ENCODE assay signal across 1 cellular context in the genomic region with DNA sequence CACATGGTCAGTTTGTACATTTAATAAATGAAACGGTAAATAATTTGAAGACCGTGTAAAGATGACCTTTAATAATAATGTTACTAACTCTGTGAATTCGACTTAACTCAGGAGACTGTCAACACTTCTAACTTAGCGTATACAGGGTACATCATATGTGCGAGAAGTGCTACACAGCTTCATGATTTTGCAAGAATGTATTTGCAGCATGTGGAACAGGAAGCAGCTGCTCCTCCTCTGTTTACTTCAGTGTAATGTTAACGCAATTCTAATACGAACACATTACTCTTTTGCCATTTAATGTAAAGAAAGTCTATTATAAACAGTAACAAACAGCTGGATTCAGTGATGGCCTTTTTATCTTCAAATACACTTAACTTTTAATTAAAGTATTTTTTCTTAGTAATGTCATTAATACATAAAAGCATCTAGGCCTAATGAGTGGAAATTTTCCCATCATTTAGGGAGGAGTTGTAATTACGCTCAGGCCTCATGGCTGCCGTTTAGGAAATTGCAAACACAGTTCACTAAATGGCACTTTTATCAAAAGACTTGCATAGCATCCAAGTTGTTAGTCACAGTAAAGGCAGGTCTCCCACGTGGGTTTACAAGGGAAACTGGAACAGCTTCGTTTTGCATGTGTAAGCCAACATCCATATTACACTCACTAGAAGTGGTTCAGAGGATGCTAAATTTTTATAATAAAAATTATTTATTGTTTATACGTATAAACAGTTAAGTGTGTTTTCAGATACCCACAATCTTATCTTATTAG.
TF ChIP-seq lines count a peak whose summit lies in the region.

No MANE protein-coding gene starts in this region.

TF ChIP-seq in WTC11, 78 proteins besides CTCF, POLR2A, EP300 and RAD21 (continued from another document):
- TF ChIP-seq ZNF281 (CRISPR knock-in tag; IDR thresholded peaks at IDR 0.05) (no peak), ZNF219 (CRISPR knock-in tag; IDR thresholded peaks at IDR 0.05; ENCODE audit: borderline replicate concordance) (no peak), ZNF232 (CRISPR knock-in tag; IDR thresholded peaks at IDR 0.05) (no peak), JAZF1 (CRISPR knock-in tag; IDR thresholded peaks at IDR 0.05) (no peak), ZNF512 (CRISPR knock-in tag; IDR thresholded peaks at IDR 0.05; ENCODE audit: borderline replicate concordance) (no peak), TEAD4 (CRISPR knock-in tag; IDR thresholded peaks at IDR 0.05) (no peak), RELA (CRISPR knock-in tag; IDR thresholded peaks at IDR 0.05; ENCODE audit: borderline replicate concordance) (no peak), NFATC4 (CRISPR knock-in tag; IDR thresholded peaks at IDR 0.05) (no peak), IRF1 (CRISPR knock-in tag; IDR thresholded peaks at IDR 0.05) (no peak), ESRRA (CRISPR knock-in tag; IDR thresholded peaks at IDR 0.05; ENCODE audit: borderline replicate concordance) (no peak)
- TF ChIP-seq, protein P1, sequence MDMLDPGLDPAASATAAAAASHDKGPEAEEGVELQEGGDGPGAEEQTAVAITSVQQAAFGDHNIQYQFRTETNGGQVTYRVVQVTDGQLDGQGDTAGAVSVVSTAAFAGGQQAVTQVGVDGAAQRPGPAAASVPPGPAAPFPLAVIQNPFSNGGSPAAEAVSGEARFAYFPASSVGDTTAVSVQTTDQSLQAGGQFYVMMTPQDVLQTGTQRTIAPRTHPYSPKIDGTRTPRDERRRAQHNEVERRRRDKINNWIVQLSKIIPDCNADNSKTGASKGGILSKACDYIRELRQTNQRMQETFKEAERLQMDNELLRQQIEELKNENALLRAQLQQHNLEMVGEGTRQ (CRISPR knock-in tag; IDR thresholded peaks at IDR 0.05) = no peak
- TF ChIP-seq, protein P2, sequence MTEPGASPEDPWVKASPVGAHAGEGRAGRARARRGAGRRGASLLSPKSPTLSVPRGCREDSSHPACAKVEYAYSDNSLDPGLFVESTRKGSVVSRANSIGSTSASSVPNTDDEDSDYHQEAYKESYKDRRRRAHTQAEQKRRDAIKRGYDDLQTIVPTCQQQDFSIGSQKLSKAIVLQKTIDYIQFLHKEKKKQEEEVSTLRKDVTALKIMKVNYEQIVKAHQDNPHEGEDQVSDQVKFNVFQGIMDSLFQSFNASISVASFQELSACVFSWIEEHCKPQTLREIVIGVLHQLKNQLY (CRISPR knock-in tag; IDR thresholded peaks at IDR 0.05) = no peak
- TF ChIP-seq, protein P3, sequence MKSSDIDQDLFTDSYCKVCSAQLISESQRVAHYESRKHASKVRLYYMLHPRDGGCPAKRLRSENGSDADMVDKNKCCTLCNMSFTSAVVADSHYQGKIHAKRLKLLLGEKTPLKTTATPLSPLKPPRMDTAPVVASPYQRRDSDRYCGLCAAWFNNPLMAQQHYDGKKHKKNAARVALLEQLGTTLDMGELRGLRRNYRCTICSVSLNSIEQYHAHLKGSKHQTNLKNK (CRISPR knock-in tag; IDR thresholded peaks at IDR 0.05) = no peak
TF ChIP-seq in WTC11: peak in this region for 0.
